ENCODE assay signal across 24 cellular contexts in the genomic region with DNA sequence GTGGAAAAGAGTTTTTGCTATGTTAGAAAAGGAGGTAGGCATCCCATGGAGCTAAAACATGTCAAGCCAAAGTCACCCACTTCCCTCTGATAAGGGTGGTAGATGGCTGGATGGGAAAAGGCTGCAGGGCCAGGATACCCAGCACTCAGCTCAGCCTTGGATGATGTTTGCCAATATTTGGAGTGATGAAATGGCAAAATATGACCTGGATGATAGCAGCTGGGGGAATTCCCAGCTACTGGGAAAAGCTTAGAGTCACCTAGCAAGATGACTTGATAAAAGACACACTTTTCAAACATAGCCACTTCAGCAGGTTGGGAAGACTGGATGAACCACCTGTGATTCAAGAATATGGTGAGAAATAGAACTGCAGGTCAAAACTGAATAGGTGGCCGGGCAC. TPM values are rescaled to one million over a fixed set of nuclear protein-coding genes. Genes with fewer than 3 reads are reported as not detected.
DNase-seq lines count a peak whose midpoint lies in the region; ATAC-seq and TF ChIP-seq lines count a peak whose summit lies in the region.
"Had no signal": no experiment of that assay in that cellular context is flagged by ENCODE, and none has a peak within 500 bp of the region (broad histone marks: within the 10 kb centered on the region; RNA-seq: fewer than 3 reads in every experiment).

No MANE protein-coding gene starts in this region.

- H3K4me3 ChIP-seq in heart right ventricle (no peak overlapping the region), brain microvascular endothelial cell (ENCODE audit: low read depth, low read length) (no peak overlapping the region), fibroblast of villous mesenchyme (ENCODE audit: low read depth, low read length) (no peak overlapping the region), coronary artery (no peak overlapping the region)
- H3K4me3 ChIP-seq: upper lobe of left lung had no signal

- in situ Hi-C loops in brain microvascular endothelial cell (cut with HindIII; ENCODE audit: low pct_ligation_motif_present, low sequenced_read_pairs): no loop called here

- WGBS in heart right ventricle, 2 donors: 97% methylated on average over 1 of the region's 1 CpG

- H3K27me3 ChIP-seq in heart right ventricle (peaks cover 0 to 87% (median 0%) of the 10 kb centered on the region in 7 donors), brain microvascular endothelial cell (replicated peaks) (no peaks in the 10 kb centered on the region)
- H3K27me3 ChIP-seq: upper lobe of left lung had no signal

- H3K27me3 Mint-ChIP-seq in activated T-helper 2 cell treated with anti-CD3 and anti-CD28 coated beads, Interferon-gamma antibody, Interleukin-2, Interleukin-4, amounts not matched to agents 10 μg/mL and 5 μg/mL and 100 μg/mL, durations not matched to agents 14 hours and 24 hours and 36 hours (ENCODE audit: low read depth): no peaks in the 10 kb centered on the region
- H3K27me3 Mint-ChIP-seq: activated CD8-positive, alpha-beta T cell treated with anti-CD3 and anti-CD28 coated beads for 36 hours; activated naive CD8-positive, alpha-beta T cell treated with anti-CD3 and anti-CD28 coated beads for 36 hours; T-helper 17 cell had no signal

- H3K27ac Mint-ChIP-seq in activated T-helper 2 cell treated with anti-CD3 and anti-CD28 coated beads, Interferon-gamma antibody, Interleukin-2, Interleukin-4, amounts not matched to agents 10 μg/mL and 5 μg/mL and 100 μg/mL, durations not matched to agents 14 hours and 24 hours and 36 hours: no peak overlapping the region
- no peak overlapping the region for H3K27ac Mint-ChIP-seq in stimulated activated effector memory CD8-positive, alpha-beta T cell treated with anti-CD3 and anti-CD28 coated beads, Interleukin-12 subunit alpha, Interleukin-12 subunit beta, amount 100 ng/mL, for 72 hours
- H3K27ac Mint-ChIP-seq: activated CD8-positive, alpha-beta T cell treated with anti-CD3 and anti-CD28 coated beads for 36 hours; activated naive CD8-positive, alpha-beta T cell treated with anti-CD3 and anti-CD28 coated beads for 36 hours; stimulated activated naive CD8-positive, alpha-beta T cell treated with anti-CD3 and anti-CD28 coated beads, Interleukin-15, Interleukin-2, amounts not matched to agents 100 ng/mL and 50 ng/mL, for 24 hours; T-helper 17 cell; WTC11 had no signal

- ATAC-seq in heart right ventricle: no peak
- ATAC-seq in GM19035 (IDR thresholded peaks at IDR 0.05; ENCODE audit: unreplicated experiment): no peak
- ATAC-seq in stimulated activated effector memory CD8-positive, alpha-beta T cell treated with anti-CD3 and anti-CD28 coated beads, Interleukin-12 subunit alpha, Interleukin-12 subunit beta, amount 100 ng/mL, for 72 hours: no peak
- ATAC-seq: activated CD8-positive, alpha-beta T cell treated with anti-CD3 and anti-CD28 coated beads for 36 hours; T-helper 17 cell; WTC11 had no signal

- H3K9me3 Mint-ChIP-seq in activated T-helper 2 cell treated with anti-CD3 and anti-CD28 coated beads, Interferon-gamma antibody, Interleukin-2, Interleukin-4, amounts not matched to agents 10 μg/mL and 5 μg/mL and 100 μg/mL, durations not matched to agents 14 hours and 24 hours and 36 hours: no peaks in the 10 kb centered on the region
- H3K9me3 Mint-ChIP-seq in stimulated activated effector memory CD8-positive, alpha-beta T cell treated with anti-CD3 and anti-CD28 coated beads, Interleukin-12 subunit alpha, Interleukin-12 subunit beta, amount 100 ng/mL, for 72 hours: no peaks in the 10 kb centered on the region
- H3K9me3 Mint-ChIP-seq: activated CD8-positive, alpha-beta T cell treated with anti-CD3 and anti-CD28 coated beads for 36 hours; activated naive CD8-positive, alpha-beta T cell treated with anti-CD3 and anti-CD28 coated beads for 36 hours; nephron; stimulated activated naive CD8-positive, alpha-beta T cell treated with anti-CD3 and anti-CD28 coated beads, Interleukin-15, Interleukin-2, amounts not matched to agents 100 ng/mL and 50 ng/mL, for 24 hours; WTC11 had no signal

- H3K36me3 ChIP-seq in heart right ventricle (no peaks in the 10 kb centered on the region), brain microvascular endothelial cell (replicated peaks) (no peaks in the 10 kb centered on the region)
- H3K36me3 ChIP-seq: upper lobe of left lung had no signal

- DNase-seq in heart right ventricle: no peak
- DNase-seq in cardiac septum (ENCODE audit: low spot score): no peak
- no peak for DNase-seq in brain microvascular endothelial cell
- DNase-seq in fibroblast of villous mesenchyme (ENCODE audit: low read depth): peak; percentile 47
- DNase-seq in activated T-helper 2 cell treated with anti-CD3 and anti-CD28 coated beads, Interferon-gamma antibody, Interleukin-2, Interleukin-4, amounts not matched to agents 10 μg/mL and 5 μg/mL and 100 μg/mL, durations not matched to agents 14 hours and 24 hours and 36 hours (ENCODE audit: low spot score): no peak
- DNase-seq in stimulated activated effector memory CD8-positive, alpha-beta T cell treated with anti-CD3 and anti-CD28 coated beads, Interleukin-12 subunit alpha, Interleukin-12 subunit beta, amount 100 ng/mL, for 72 hours (ENCODE audit: low spot score in 2 of 2): no peak
- DNase-seq in coronary artery (ENCODE audit: low spot score): no peak
- DNase-seq: ACHN; activated CD8-positive, alpha-beta T cell treated with anti-CD3 and anti-CD28 coated beads for 36 hours; activated naive CD8-positive, alpha-beta T cell treated with anti-CD3 and anti-CD28 coated beads for 36 hours; activated T-cell treated with anti-CD3 and anti-CD28 coated beads, Interleukin-2, amount 50 U/mL, for 48 hours; central memory CD4-positive, alpha-beta T cell; mesendoderm; MM.1S; NCI-H187 treated with DMSO at 0.1 percent for 48 hours; NCI-H524; stimulated activated CD4-positive, alpha-beta T cell treated with anti-CD3 and anti-CD28 coated beads, Interleukin-15, amount 100 ng/mL, for 24 hours; T-helper 17 cell; upper lobe of left lung had no signal

- H3K4me1 Mint-ChIP-seq in activated T-helper 2 cell treated with anti-CD3 and anti-CD28 coated beads, Interferon-gamma antibody, Interleukin-2, Interleukin-4, amounts not matched to agents 10 μg/mL and 5 μg/mL and 100 μg/mL, durations not matched to agents 14 hours and 24 hours and 36 hours (ENCODE audit: low read depth): peaks cover 14% of the 10 kb centered on the region
- H3K4me1 Mint-ChIP-seq in stimulated activated effector memory CD8-positive, alpha-beta T cell treated with anti-CD3 and anti-CD28 coated beads, Interleukin-12 subunit alpha, Interleukin-12 subunit beta, amount 100 ng/mL, for 72 hours: no peaks in the 10 kb centered on the region
- H3K4me1 Mint-ChIP-seq: activated naive CD8-positive, alpha-beta T cell treated with anti-CD3 and anti-CD28 coated beads for 36 hours; T-helper 17 cell had no signal

- H3K4me3 Mint-ChIP-seq in activated T-helper 2 cell treated with anti-CD3 and anti-CD28 coated beads, Interferon-gamma antibody, Interleukin-2, Interleukin-4, amounts not matched to agents 10 μg/mL and 5 μg/mL and 100 μg/mL, durations not matched to agents 14 hours and 24 hours and 36 hours (ENCODE audit: low read depth): no peak overlapping the region
- H3K4me3 Mint-ChIP-seq in stimulated activated effector memory CD8-positive, alpha-beta T cell treated with anti-CD3 and anti-CD28 coated beads, Interleukin-12 subunit alpha, Interleukin-12 subunit beta, amount 100 ng/mL, for 72 hours: no peak overlapping the region
- H3K4me3 Mint-ChIP-seq: activated CD8-positive, alpha-beta T cell treated with anti-CD3 and anti-CD28 coated beads for 36 hours; activated naive CD8-positive, alpha-beta T cell treated with anti-CD3 and anti-CD28 coated beads for 36 hours; nephron; stimulated activated naive CD8-positive, alpha-beta T cell treated with anti-CD3 and anti-CD28 coated beads, Interleukin-15, Interleukin-2, amounts not matched to agents 100 ng/mL and 50 ng/mL, for 24 hours; T-helper 17 cell; WTC11 had no signal

- intact Hi-C loops in heart right ventricle (cut with DNase I): no loop called here
- intact Hi-C loops in cardiac septum (cut with DNase I): no loop called here
- intact Hi-C loops in activated T-helper 2 cell treated with anti-CD3 and anti-CD28 coated beads, Interferon-gamma antibody, Interleukin-2, Interleukin-4, amounts not matched to agents 10 μg/mL and 5 μg/mL and 100 μg/mL, durations not matched to agents 14 hours and 24 hours and 36 hours (cut with micrococcal nuclease): no loop called here

- TF ChIP-seq CTCF in heart right ventricle (IDR thresholded peaks at IDR 0.05): no peak
- TF ChIP-seq CTCF in brain microvascular endothelial cell (IDR thresholded peaks at IDR 0.05; ENCODE audit: low read depth, low read length, missing control alignments): no peak
- no peak for TF ChIP-seq CTCF in fibroblast of villous mesenchyme (IDR thresholded peaks at IDR 0.05; ENCODE audit: insufficient read depth, low read depth, low read length)
- no peak for TF ChIP-seq CTCF in coronary artery (IDR thresholded peaks at IDR 0.05)

- H3K27ac ChIP-seq in heart right ventricle: peak overlapping the region in 8 of 10 donors; percentile 15 to 84 (median 52)
- H3K27ac ChIP-seq in brain microvascular endothelial cell: peak overlapping the region; percentile 64
- H3K27ac ChIP-seq in coronary artery: peak overlapping the region in 1 of 2 donors; percentile 7
- H3K27ac ChIP-seq: upper lobe of left lung had no signal

- peaks cover 32% of the 10 kb centered on the region for H3K36me3 Mint-ChIP-seq in activated T-helper 2 cell treated with anti-CD3 and anti-CD28 coated beads, Interferon-gamma antibody, Interleukin-2, Interleukin-4, amounts not matched to agents 10 μg/mL and 5 μg/mL and 100 μg/mL, durations not matched to agents 14 hours and 24 hours and 36 hours (ENCODE audit: low read depth)
- no peaks in the 10 kb centered on the region for H3K36me3 Mint-ChIP-seq in stimulated activated effector memory CD8-positive, alpha-beta T cell treated with anti-CD3 and anti-CD28 coated beads, Interleukin-12 subunit alpha, Interleukin-12 subunit beta, amount 100 ng/mL, for 72 hours
- H3K36me3 Mint-ChIP-seq: activated naive CD8-positive, alpha-beta T cell treated with anti-CD3 and anti-CD28 coated beads for 36 hours; WTC11 had no signal

- peaks cover 0 to 45% (median 18%) of the 10 kb centered on the region in 9 donors for H3K4me1 ChIP-seq in heart right ventricle

- H3K9me3 ChIP-seq in heart right ventricle: no peaks in the 10 kb centered on the region
- H3K9me3 ChIP-seq: upper lobe of left lung had no signal

RNA-seq across cellular contexts. Expression of gene RFX8, which starts 10.1 kb away (rescaled TPM):
- total RNA-seq in heart right ventricle (under 1 TPM in 5 of 10 donors, not detected in 5; 0.15 to 0.22 (median 0.15) TPM), cardiac septum (not detected), fibroblast of villous mesenchyme (0.97 and 1.7 TPM in 2 replicates)
- under 1 TPM; 0.16 to 0.44 TPM for polyA plus RNA-seq in heart right ventricle
- 1.3 and 1.6 TPM in 2 replicates for total RNA-seq in activated T-helper 2 cell treated with anti-CD3 and anti-CD28 coated beads, Interferon-gamma antibody, Interleukin-2, Interleukin-4, amounts not matched to agents 10 μg/mL and 5 μg/mL and 100 μg/mL, durations not matched to agents 14 hours and 24 hours and 36 hours
- total RNA-seq: activated naive CD8-positive, alpha-beta T cell treated with anti-CD3 and anti-CD28 coated beads for 36 hours; Right ventricle myocardium inferior had no signal
